Comparison of ENCODE assay signal across 8 cellular contexts in genomic region chr3:195106418-195106906, GRCh38.
A peak's percentile ranks its signal among the peaks of the same experiment; 100 is the strongest.
DNase-seq lines count a peak whose midpoint lies in the region; ATAC-seq, FAIRE-seq and TF ChIP-seq lines count a peak whose summit lies in the region.

No MANE protein-coding gene starts in this region.

- peak; percentile 62 for FAIRE-seq in GM12891 (lab: Jason Lieb, UNC)

- TF ChIP-seq POLR2A in GM12891 (IDR thresholded peaks at IDR 0.05; ENCODE audit: low read depth, low read length), result no peak

- peak; percentile 71 for ATAC-seq in HG03039 (IDR thresholded peaks at IDR 0.05; ENCODE audit: unreplicated experiment)
- no peak for ATAC-seq in HG02840 (IDR thresholded peaks at IDR 0.05; ENCODE audit: low FRiP score, unreplicated experiment)

- DNase-seq in GM12891 (ENCODE audit: insufficient read length, low spot score) (peak; percentile 81), NCI-H69 (lab: John Stamatoyannopoulos, UW) (peak; percentile 75), midbrain (lab: John Stamatoyannopoulos, UW) (peak; percentile 48)
- DNase-seq in activated CD8-positive, alpha-beta memory T cell treated with anti-CD3 and anti-CD28 coated beads for 24 hours, result peak; percentile 90
- DNase-seq in effector CD4-positive, alpha-beta T cell, result peak; percentile 60
- peak; percentile 36 to 47 for DNase-seq in stimulated activated CD8-positive, alpha-beta memory T cell treated with anti-CD3 and anti-CD28 coated beads, Interleukin-4, amount 100 ng/mL, for 1 hour (ENCODE audit: low read depth in 2 of 2, low spot score in 1 of 2)

TF ChIP-seq in GM12891, 5 proteins besides CTCF, POLR2A, EP300 and RAD21:
- TF ChIP-seq POU2F2 (IDR thresholded peaks at IDR 0.05; ENCODE audit: low read depth, low read length), result peak; percentile 40; the same call in 1 of the 2 replicates
- no peak for TF ChIP-seq SPI1 (IDR thresholded peaks at IDR 0.05; ENCODE audit: low read depth, low read length)
TF ChIP-seq in GM12891: peak in this region for 1.
